9 cellular contexts compared by ENCODE assay signal in genomic region chr18:80202264-80202998, GRCh38. TPM values are rescaled to one million over a fixed set of nuclear protein-coding genes. Genes with fewer than 3 reads are reported as not detected.
DNase-seq lines count a peak whose midpoint lies in the region; ATAC-seq lines count a peak whose summit lies in the region.
"Had no signal": no experiment of that assay in that cellular context is flagged by ENCODE, and none has a peak within 500 bp of the region (broad histone marks: within the 10 kb centered on the region; RNA-seq: fewer than 3 reads in every experiment).

No MANE protein-coding gene starts in this region.

- no peaks in the 10 kb centered on the region for H3K36me3 Mint-ChIP-seq in activated T-cell treated with anti-CD3 and anti-CD28 coated beads, Interleukin-2, amount 50 U/mL, for 72 hours (ENCODE audit: insufficient read depth in 2 of 2)
- no peaks in the 10 kb centered on the region for H3K36me3 Mint-ChIP-seq in naive thymus-derived CD8-positive, alpha-beta T cell

- peak overlapping the region in 1 of 2 donors; percentile 23 for H3K4me3 Mint-ChIP-seq in activated T-cell treated with anti-CD3 and anti-CD28 coated beads, Interleukin-2, amount 50 U/mL, for 72 hours
- H3K4me3 Mint-ChIP-seq in naive thymus-derived CD8-positive, alpha-beta T cell: no peak overlapping the region
- H3K4me3 Mint-ChIP-seq: central memory CD8-positive, alpha-beta T cell had no signal

- DNase-seq in activated T-cell treated with anti-CD3 and anti-CD28 coated beads, Interleukin-2, amount 50 U/mL, for 72 hours: peak; percentile 66 to 75
- DNase-seq in naive thymus-derived CD8-positive, alpha-beta T cell: no peak
- DNase-seq in germinal center (ENCODE audit: low spot score) (no peak), D341Med (ENCODE audit: low spot score) (no peak), DMS79 (lab: John Stamatoyannopoulos, UW) (no peak)

- no peaks in the 10 kb centered on the region for H3K9me3 Mint-ChIP-seq in activated T-cell treated with anti-CD3 and anti-CD28 coated beads, Interleukin-2, amount 50 U/mL, for 72 hours
- no peaks in the 10 kb centered on the region for H3K9me3 Mint-ChIP-seq in naive thymus-derived CD8-positive, alpha-beta T cell
- H3K9me3 Mint-ChIP-seq: central memory CD8-positive, alpha-beta T cell had no signal

- H3K27ac Mint-ChIP-seq in activated T-cell treated with anti-CD3 and anti-CD28 coated beads, Interleukin-2, amount 50 U/mL, for 72 hours: peak overlapping the region; percentile 65
- no peak overlapping the region for H3K27ac Mint-ChIP-seq in naive thymus-derived CD8-positive, alpha-beta T cell

- peaks cover 41% of the 10 kb centered on the region for H3K4me1 Mint-ChIP-seq in activated T-cell treated with anti-CD3 and anti-CD28 coated beads, Interleukin-2, amount 50 U/mL, for 72 hours (ENCODE audit: low read depth)
- no peaks in the 10 kb centered on the region for H3K4me1 Mint-ChIP-seq in naive thymus-derived CD8-positive, alpha-beta T cell

- POLR2A ChIA-PET in naive thymus-derived CD8-positive, alpha-beta T cell (lab: Charles Lee): no interaction called here

- peaks cover 66% of the 10 kb centered on the region for H3K27me3 Mint-ChIP-seq in activated T-cell treated with anti-CD3 and anti-CD28 coated beads, Interleukin-2, amount 50 U/mL, for 72 hours (ENCODE audit: low read depth)
- peaks cover 5 to 22% (median 9%) of the 10 kb centered on the region in 5 donors for H3K27me3 Mint-ChIP-seq in naive thymus-derived CD8-positive, alpha-beta T cell

- ATAC-seq in GM18517 (IDR thresholded peaks at IDR 0.05; ENCODE audit: unreplicated experiment) (peak; percentile 93), GM19395 (IDR thresholded peaks at IDR 0.05; ENCODE audit: unreplicated experiment) (peak; percentile 93), HG02973 (IDR thresholded peaks at IDR 0.05; ENCODE audit: unreplicated experiment) (peak; percentile 90)
- ATAC-seq in activated T-cell treated with anti-CD3 and anti-CD28 coated beads, Interleukin-2, amount 50 U/mL, for 72 hours (replicated peaks in 1 of 2): peak; percentile 85 to 87
- no peak for ATAC-seq in naive thymus-derived CD8-positive, alpha-beta T cell

RNA-seq across cellular contexts. Expression of gene PARD6G, which starts 44.9 kb away (rescaled TPM):
- not detected for total RNA-seq in activated T-cell treated with anti-CD3 and anti-CD28 coated beads, Interleukin-2, amount 50 U/mL, for 72 hours
- total RNA-seq in naive thymus-derived CD8-positive, alpha-beta T cell: under 1 TPM; 0.25 to 0.34 TPM
- under 1 TPM in 2 of 3 donors, not detected in 1; 0.13 to 0.16 TPM for polyA plus RNA-seq in naive thymus-derived CD8-positive, alpha-beta T cell

Comparison
In these comparisons a context has a peak if more than half of its experiments do, and no peak if none do; other contexts are left out.
1. ATAC-seq: peak in GM18517 (single experiment), GM19395 (single experiment), HG02973 (single experiment) and activated T-cell treated with anti-CD3 and anti-CD28 coated beads, Interleukin-2, amount 50 U/mL, for 72 hours (2 of 2); none in naive thymus-derived CD8-positive, alpha-beta T cell (0 of 2).
2. DNase-seq: peak in activated T-cell treated with anti-CD3 and anti-CD28 coated beads, Interleukin-2, amount 50 U/mL, for 72 hours (2 of 2); none in naive thymus-derived CD8-positive, alpha-beta T cell (0 of 10), germinal center (single experiment), D341Med (single experiment) and DMS79 (single experiment).